2 cellular contexts compared by ENCODE assay signal in the genomic region with DNA sequence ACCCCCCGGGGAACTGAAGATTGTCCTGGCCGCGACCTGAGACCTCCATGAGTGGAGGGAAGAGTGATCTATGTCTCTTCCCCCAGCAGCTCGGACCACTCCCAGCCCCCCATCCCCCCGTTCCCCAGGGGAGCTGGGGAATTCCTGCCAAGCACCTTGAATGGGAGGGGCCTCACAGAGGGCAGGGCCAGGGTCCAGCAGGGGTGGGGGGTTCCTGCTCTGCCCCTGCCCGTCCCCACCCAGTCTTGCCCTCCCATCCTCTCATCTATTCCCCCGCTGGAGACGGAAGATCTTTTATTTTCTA.
TF ChIP-seq lines count a peak whose summit lies in the region.

No MANE protein-coding gene starts in this region.

TF ChIP-seq in HCT116, 20 proteins besides CTCF, POLR2A, EP300 and RAD21:
- TF ChIP-seq EGR1 (IDR thresholded peaks at IDR 0.05; ENCODE audit: low read depth), result no peak
- TF ChIP-seq ZNF274 (IDR thresholded peaks at IDR 0.05; ENCODE audit: low read depth, low read length), result no peak
- no peak for TF ChIP-seq JUND (IDR thresholded peaks at IDR 0.05)
- TF ChIP-seq, protein P1, sequence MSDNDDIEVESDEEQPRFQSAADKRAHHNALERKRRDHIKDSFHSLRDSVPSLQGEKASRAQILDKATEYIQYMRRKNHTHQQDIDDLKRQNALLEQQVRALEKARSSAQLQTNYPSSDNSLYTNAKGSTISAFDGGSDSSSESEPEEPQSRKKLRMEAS (IDR thresholded peaks at IDR 0.05), result no peak
- TF ChIP-seq, protein P2, sequence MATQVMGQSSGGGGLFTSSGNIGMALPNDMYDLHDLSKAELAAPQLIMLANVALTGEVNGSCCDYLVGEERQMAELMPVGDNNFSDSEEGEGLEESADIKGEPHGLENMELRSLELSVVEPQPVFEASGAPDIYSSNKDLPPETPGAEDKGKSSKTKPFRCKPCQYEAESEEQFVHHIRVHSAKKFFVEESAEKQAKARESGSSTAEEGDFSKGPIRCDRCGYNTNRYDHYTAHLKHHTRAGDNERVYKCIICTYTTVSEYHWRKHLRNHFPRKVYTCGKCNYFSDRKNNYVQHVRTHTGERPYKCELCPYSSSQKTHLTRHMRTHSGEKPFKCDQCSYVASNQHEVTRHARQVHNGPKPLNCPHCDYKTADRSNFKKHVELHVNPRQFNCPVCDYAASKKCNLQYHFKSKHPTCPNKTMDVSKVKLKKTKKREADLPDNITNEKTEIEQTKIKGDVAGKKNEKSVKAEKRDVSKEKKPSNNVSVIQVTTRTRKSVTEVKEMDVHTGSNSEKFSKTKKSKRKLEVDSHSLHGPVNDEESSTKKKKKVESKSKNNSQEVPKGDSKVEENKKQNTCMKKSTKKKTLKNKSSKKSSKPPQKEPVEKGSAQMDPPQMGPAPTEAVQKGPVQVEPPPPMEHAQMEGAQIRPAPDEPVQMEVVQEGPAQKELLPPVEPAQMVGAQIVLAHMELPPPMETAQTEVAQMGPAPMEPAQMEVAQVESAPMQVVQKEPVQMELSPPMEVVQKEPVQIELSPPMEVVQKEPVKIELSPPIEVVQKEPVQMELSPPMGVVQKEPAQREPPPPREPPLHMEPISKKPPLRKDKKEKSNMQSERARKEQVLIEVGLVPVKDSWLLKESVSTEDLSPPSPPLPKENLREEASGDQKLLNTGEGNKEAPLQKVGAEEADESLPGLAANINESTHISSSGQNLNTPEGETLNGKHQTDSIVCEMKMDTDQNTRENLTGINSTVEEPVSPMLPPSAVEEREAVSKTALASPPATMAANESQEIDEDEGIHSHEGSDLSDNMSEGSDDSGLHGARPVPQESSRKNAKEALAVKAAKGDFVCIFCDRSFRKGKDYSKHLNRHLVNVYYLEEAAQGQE (IDR thresholded peaks at IDR 0.05; ENCODE audit: low read depth), result no peak
- no peak for TF ChIP-seq SP1 (IDR thresholded peaks at IDR 0.05; ENCODE audit: low read depth)
- TF ChIP-seq SIN3A (IDR thresholded peaks at IDR 0.05; ENCODE audit: low read depth), result no peak
- TF ChIP-seq, protein P3, sequence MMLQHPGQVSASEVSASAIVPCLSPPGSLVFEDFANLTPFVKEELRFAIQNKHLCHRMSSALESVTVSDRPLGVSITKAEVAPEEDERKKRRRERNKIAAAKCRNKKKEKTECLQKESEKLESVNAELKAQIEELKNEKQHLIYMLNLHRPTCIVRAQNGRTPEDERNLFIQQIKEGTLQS (IDR thresholded peaks at IDR 0.05), result no peak
- no peak for TF ChIP-seq FOSL1 (IDR thresholded peaks at IDR 0.05; ENCODE audit: low read depth)
- TF ChIP-seq YY1 (IDR thresholded peaks at IDR 0.05; ENCODE audit: extremely low read depth, insufficient replicate concordance, low read depth, low read length), result no peak
- no peak for TF ChIP-seq SRF (IDR thresholded peaks at IDR 0.05; ENCODE audit: low read depth)
- no peak for TF ChIP-seq EZH2phosphoT487 (IDR thresholded peaks at IDR 0.05; ENCODE audit: borderline replicate concordance)
- TF ChIP-seq TCF7L2 (IDR thresholded peaks at IDR 0.05; ENCODE audit: borderline replicate concordance, extremely low read depth, insufficient read depth, insufficient read length), result no peak
- TF ChIP-seq ZFX (IDR thresholded peaks at IDR 0.05), result no peak
- TF ChIP-seq CEBPB (IDR thresholded peaks at IDR 0.05; ENCODE audit: low read depth), result no peak
- TF ChIP-seq ELF1 (IDR thresholded peaks at IDR 0.05; ENCODE audit: borderline replicate concordance, low read depth), result no peak
- TF ChIP-seq EZH2 (IDR thresholded peaks at IDR 0.05), result no peak
- TF ChIP-seq, protein P4, sequence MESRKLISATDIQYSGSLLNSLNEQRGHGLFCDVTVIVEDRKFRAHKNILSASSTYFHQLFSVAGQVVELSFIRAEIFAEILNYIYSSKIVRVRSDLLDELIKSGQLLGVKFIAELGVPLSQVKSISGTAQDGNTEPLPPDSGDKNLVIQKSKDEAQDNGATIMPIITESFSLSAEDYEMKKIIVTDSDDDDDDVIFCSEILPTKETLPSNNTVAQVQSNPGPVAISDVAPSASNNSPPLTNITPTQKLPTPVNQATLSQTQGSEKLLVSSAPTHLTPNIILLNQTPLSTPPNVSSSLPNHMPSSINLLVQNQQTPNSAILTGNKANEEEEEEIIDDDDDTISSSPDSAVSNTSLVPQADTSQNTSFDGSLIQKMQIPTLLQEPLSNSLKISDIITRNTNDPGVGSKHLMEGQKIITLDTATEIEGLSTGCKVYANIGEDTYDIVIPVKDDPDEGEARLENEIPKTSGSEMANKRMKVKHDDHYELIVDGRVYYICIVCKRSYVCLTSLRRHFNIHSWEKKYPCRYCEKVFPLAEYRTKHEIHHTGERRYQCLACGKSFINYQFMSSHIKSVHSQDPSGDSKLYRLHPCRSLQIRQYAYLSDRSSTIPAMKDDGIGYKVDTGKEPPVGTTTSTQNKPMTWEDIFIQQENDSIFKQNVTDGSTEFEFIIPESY (IDR thresholded peaks at IDR 0.05; ENCODE audit: extremely low read depth, insufficient replicate concordance, low read length), result no peak

TF ChIP-seq in WTC11, 78 proteins besides CTCF, POLR2A, EP300 and RAD21:
- TF ChIP-seq, protein P5, sequence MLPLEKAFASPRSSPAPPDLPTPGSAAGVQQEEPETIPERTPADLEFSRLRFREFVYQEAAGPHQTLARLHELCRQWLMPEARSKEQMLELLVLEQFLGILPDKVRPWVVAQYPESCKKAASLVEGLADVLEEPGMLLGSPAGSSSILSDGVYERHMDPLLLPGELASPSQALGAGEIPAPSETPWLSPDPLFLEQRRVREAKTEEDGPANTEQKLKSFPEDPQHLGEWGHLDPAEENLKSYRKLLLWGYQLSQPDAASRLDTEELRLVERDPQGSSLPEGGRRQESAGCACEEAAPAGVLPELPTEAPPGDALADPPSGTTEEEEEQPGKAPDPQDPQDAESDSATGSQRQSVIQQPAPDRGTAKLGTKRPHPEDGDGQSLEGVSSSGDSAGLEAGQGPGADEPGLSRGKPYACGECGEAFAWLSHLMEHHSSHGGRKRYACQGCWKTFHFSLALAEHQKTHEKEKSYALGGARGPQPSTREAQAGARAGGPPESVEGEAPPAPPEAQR (CRISPR knock-in tag; IDR thresholded peaks at IDR 0.05), result no peak
- TF ChIP-seq, protein P6, sequence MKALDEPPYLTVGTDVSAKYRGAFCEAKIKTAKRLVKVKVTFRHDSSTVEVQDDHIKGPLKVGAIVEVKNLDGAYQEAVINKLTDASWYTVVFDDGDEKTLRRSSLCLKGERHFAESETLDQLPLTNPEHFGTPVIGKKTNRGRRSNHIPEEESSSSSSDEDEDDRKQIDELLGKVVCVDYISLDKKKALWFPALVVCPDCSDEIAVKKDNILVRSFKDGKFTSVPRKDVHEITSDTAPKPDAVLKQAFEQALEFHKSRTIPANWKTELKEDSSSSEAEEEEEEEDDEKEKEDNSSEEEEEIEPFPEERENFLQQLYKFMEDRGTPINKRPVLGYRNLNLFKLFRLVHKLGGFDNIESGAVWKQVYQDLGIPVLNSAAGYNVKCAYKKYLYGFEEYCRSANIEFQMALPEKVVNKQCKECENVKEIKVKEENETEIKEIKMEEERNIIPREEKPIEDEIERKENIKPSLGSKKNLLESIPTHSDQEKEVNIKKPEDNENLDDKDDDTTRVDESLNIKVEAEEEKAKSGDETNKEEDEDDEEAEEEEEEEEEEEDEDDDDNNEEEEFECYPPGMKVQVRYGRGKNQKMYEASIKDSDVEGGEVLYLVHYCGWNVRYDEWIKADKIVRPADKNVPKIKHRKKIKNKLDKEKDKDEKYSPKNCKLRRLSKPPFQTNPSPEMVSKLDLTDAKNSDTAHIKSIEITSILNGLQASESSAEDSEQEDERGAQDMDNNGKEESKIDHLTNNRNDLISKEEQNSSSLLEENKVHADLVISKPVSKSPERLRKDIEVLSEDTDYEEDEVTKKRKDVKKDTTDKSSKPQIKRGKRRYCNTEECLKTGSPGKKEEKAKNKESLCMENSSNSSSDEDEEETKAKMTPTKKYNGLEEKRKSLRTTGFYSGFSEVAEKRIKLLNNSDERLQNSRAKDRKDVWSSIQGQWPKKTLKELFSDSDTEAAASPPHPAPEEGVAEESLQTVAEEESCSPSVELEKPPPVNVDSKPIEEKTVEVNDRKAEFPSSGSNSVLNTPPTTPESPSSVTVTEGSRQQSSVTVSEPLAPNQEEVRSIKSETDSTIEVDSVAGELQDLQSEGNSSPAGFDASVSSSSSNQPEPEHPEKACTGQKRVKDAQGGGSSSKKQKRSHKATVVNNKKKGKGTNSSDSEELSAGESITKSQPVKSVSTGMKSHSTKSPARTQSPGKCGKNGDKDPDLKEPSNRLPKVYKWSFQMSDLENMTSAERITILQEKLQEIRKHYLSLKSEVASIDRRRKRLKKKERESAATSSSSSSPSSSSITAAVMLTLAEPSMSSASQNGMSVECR (CRISPR knock-in tag; IDR thresholded peaks at IDR 0.05; ENCODE audit: borderline replicate concordance), result no peak
- TF ChIP-seq, protein P7, sequence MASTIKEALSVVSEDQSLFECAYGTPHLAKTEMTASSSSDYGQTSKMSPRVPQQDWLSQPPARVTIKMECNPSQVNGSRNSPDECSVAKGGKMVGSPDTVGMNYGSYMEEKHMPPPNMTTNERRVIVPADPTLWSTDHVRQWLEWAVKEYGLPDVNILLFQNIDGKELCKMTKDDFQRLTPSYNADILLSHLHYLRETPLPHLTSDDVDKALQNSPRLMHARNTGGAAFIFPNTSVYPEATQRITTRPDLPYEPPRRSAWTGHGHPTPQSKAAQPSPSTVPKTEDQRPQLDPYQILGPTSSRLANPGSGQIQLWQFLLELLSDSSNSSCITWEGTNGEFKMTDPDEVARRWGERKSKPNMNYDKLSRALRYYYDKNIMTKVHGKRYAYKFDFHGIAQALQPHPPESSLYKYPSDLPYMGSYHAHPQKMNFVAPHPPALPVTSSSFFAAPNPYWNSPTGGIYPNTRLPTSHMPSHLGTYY (CRISPR knock-in tag; IDR thresholded peaks at IDR 0.05), result no peak
- TF ChIP-seq ZNF121 (CRISPR knock-in tag; IDR thresholded peaks at IDR 0.05) (no peak), SP1 (CRISPR knock-in tag; conservative IDR thresholded peaks at IDR 0.05) (no peak), TCF7 (CRISPR knock-in tag; IDR thresholded peaks at IDR 0.05; ENCODE audit: low read depth) (no peak), TEAD4 (CRISPR knock-in tag; IDR thresholded peaks at IDR 0.05) (no peak), CREM (CRISPR knock-in tag; IDR thresholded peaks at IDR 0.05) (no peak), ZNF232 (CRISPR knock-in tag; IDR thresholded peaks at IDR 0.05) (no peak), ZNF219 (CRISPR knock-in tag; IDR thresholded peaks at IDR 0.05; ENCODE audit: borderline replicate concordance) (no peak), NR2C2 (CRISPR knock-in tag; IDR thresholded peaks at IDR 0.05) (no peak)
- TF ChIP-seq, protein P8, sequence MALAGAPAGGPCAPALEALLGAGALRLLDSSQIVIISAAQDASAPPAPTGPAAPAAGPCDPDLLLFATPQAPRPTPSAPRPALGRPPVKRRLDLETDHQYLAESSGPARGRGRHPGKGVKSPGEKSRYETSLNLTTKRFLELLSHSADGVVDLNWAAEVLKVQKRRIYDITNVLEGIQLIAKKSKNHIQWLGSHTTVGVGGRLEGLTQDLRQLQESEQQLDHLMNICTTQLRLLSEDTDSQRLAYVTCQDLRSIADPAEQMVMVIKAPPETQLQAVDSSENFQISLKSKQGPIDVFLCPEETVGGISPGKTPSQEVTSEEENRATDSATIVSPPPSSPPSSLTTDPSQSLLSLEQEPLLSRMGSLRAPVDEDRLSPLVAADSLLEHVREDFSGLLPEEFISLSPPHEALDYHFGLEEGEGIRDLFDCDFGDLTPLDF (CRISPR knock-in tag; IDR thresholded peaks at IDR 0.05), result no peak
